In the genomic region with DNA sequence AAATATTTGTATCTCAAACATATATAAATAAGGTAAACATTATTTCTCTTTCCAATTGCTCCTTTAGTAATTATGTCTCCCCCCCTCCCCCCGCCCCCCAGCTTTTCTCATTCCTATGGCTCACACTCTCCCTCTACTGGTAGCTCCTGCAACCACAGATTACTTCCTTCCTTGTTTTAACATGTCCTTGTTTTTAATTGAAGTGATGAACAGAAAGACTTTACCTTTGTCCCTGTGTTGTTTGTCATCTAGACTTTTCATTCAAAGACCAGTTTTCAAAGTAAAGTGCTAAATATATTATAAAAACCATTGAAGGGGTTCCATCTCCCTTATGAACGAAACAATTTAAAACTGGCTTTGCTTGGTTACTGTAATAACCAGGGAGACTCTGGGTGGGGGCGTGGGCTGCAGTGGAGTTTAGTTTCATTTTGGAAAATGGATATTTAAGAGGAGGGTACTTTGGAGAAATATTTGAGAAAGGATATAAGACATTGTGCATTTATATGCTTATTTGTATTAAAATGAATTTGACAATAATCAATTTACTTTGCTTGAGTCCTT, we compare ENCODE assay signal across 8 cellular contexts.
DNase-seq lines count a peak whose midpoint lies in the region; ATAC-seq, FAIRE-seq and TF ChIP-seq lines count a peak whose summit lies in the region.

No MANE protein-coding gene starts in this region.

- no peaks in the 10 kb centered on the region for H3K36me3 Mint-ChIP-seq in T-helper 17 cell (ENCODE audit: low read depth)

- TF ChIP-seq CTCF in LNCaP clone FGC (IDR thresholded peaks at IDR 0.05; ENCODE audit: control insufficient read depth, extremely low read depth, insufficient read depth): peak; percentile 83

- H3K27me3 Mint-ChIP-seq in T-helper 17 cell: peaks cover 6% of the 10 kb centered on the region

- no peak for FAIRE-seq in urothelium cell line (lab: Jason Lieb, UNC)

- H3K4me1 Mint-ChIP-seq in T-helper 17 cell: peaks cover 3% of the 10 kb centered on the region

- no peaks in the 10 kb centered on the region for H3K9me3 ChIP-seq in T-helper 17 cell (ENCODE audit: control insufficient read depth, low read length, poor library complexity, severe bottlenecking)

- ATAC-seq in GM21360 (IDR thresholded peaks at IDR 0.05; ENCODE audit: unreplicated experiment) (peak; percentile 63), T-helper 17 cell (no peak), HG02970 (IDR thresholded peaks at IDR 0.05; ENCODE audit: low FRiP score, unreplicated experiment) (no peak), HG03196 (IDR thresholded peaks at IDR 0.05; ENCODE audit: unreplicated experiment) (no peak)

- DNase-seq in DMS53 (lab: John Stamatoyannopoulos, UW): peak; percentile 69
- DNase-seq in LNCaP clone FGC (ENCODE audit: low read depth): peak; percentile 26
- no peak for DNase-seq in T-helper 17 cell
- peak; percentile 47 for DNase-seq in hepatic stellate cell (ENCODE audit: low spot score)
- DNase-seq in urothelium cell line (ENCODE audit: low spot score): peak; percentile 58

- no peak overlapping the region for H3K27ac Mint-ChIP-seq in T-helper 17 cell

- no peak overlapping the region for H3K4me3 ChIP-seq in LNCaP clone FGC (ENCODE audit: low read depth, low read length)

- peak overlapping the region; percentile 45 for H3K4me3 Mint-ChIP-seq in T-helper 17 cell

Comparison
In these comparisons a context has a peak if more than half of its experiments do, and no peak if none do; other contexts are left out.
1. DNase-seq: peak in DMS53 (single experiment), LNCaP clone FGC (single experiment), hepatic stellate cell (single experiment) and urothelium cell line (single experiment); none in T-helper 17 cell (0 of 3).